In the genomic region with DNA sequence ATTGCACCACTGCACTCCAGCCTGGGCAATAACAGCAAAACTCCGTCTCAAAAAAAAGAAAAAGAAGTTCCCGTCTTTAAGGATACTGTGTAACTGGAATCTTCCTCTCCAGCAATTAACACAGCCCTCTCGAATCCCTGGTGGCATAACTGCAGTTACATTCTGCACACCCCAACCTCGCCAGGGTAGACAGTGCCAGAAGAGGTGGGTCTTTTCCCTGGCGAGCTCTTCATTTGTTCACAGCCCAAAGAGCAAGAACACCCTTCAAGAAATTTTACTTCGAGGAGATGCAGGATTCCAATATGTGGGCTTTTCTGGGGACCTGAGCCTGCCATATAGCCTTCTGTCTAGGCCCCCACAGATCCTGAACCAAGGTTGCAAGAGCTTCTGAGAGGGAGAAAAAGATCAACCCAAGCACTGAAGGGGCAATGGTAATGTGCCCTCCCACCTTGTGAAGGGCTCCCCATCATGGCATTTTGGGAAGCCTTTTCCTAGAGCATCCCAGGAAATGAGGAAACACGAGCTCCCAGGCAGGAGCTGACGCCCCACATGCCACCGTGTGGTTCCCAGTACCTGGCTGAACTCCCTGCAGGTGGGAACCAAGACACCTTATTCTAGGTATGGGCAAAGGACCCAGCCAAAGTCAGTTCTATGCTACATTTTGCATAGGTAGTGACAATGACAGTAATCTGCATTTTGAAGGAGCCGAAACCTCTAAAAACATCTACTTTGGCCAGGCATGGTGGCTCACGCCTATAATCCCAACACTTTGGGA, we compare ENCODE assay signal across 9 cellular contexts. TPM values are rescaled to one million over a fixed set of nuclear protein-coding genes. Genes with fewer than 3 reads are reported as not detected.
A peak's percentile ranks its signal among the peaks of the same experiment; 100 is the strongest.
DNase-seq lines count a peak whose midpoint lies in the region; ATAC-seq lines count a peak whose summit lies in the region.
"Had no signal": no experiment of that assay in that cellular context is flagged by ENCODE, and none has a peak within 500 bp of the region (broad histone marks: within the 10 kb centered on the region; RNA-seq: fewer than 3 reads in every experiment).

No MANE protein-coding gene starts in this region.

- H3K27me3 Mint-ChIP-seq in activated CD4-positive, alpha-beta memory T cell treated with anti-CD3 and anti-CD28 coated beads for 36 hours = no peaks in the 10 kb centered on the region

- peaks cover 86% of the 10 kb centered on the region for H3K4me1 Mint-ChIP-seq in activated CD4-positive, alpha-beta memory T cell treated with anti-CD3 and anti-CD28 coated beads for 36 hours (ENCODE audit: low read depth)

- no peaks in the 10 kb centered on the region for H3K36me3 Mint-ChIP-seq in activated CD4-positive, alpha-beta memory T cell treated with anti-CD3 and anti-CD28 coated beads for 36 hours

- no peak for ATAC-seq in HG03520 (IDR thresholded peaks at IDR 0.05; ENCODE audit: unreplicated experiment)

- intact Hi-C loops in activated CD4-positive, alpha-beta memory T cell treated with anti-CD3 and anti-CD28 coated beads for 36 hours (cut with micrococcal nuclease) = loop anchor here (1.0 to 2.0 kb wide), 3 partner anchors 29 to 74 kb away; a partner anchor contains a TSS

- POLR2A ChIA-PET in activated CD4-positive, alpha-beta memory T cell treated with anti-CD3 and anti-CD28 coated beads for 36 hours (lab: Charles Lee) = interaction anchor here (0.9 to 3.4 kb wide), 8 partner anchors 25 to 308 kb away, joined by 3 to 27 read pairs (median 4); a partner anchor contains a TSS

- H3K27ac ChIP-seq in layer of hippocampus (ENCODE audit: low read depth, low read length) (peak overlapping the region; percentile 27), temporal lobe (ENCODE audit: low read depth, low read length) (peak overlapping the region; percentile 24)

- CTCF ChIA-PET in activated CD4-positive, alpha-beta memory T cell treated with anti-CD3 and anti-CD28 coated beads for 36 hours (lab: Charles Lee) = interaction anchor here (1.2 to 4.0 kb wide), 12 partner anchors 11 to 308 kb away, joined by 3 to 35 read pairs (median 7); a partner anchor contains a TSS

- peak; percentile 59 for DNase-seq in activated CD8-positive, alpha-beta memory T cell treated with anti-CD3 and anti-CD28 coated beads for 24 hours
- DNase-seq in activated CD8-positive, alpha-beta memory T cell treated with anti-CD3 and anti-CD28 coated beads, Interleukin-2, amount 50 U/mL, for 4 hours = no peak
- DNase-seq in activated CD4-positive, alpha-beta memory T cell treated with anti-CD3 and anti-CD28 coated beads for 36 hours = no peak
- DNase-seq in middle frontal gyrus (ENCODE audit: extremely low spot score, low spot score) (no peak), NCI-H69 (lab: John Stamatoyannopoulos, UW) (no peak)
- DNase-seq: SK-N-SH had no signal

- H3K27ac Mint-ChIP-seq in activated CD4-positive, alpha-beta memory T cell treated with anti-CD3 and anti-CD28 coated beads for 36 hours = peak overlapping the region; percentile 96

- no peak overlapping the region for H3K4me3 Mint-ChIP-seq in activated CD4-positive, alpha-beta memory T cell treated with anti-CD3 and anti-CD28 coated beads for 36 hours

- no peaks in the 10 kb centered on the region for H3K9me3 Mint-ChIP-seq in activated CD4-positive, alpha-beta memory T cell treated with anti-CD3 and anti-CD28 coated beads for 36 hours

- H3K27me3 ChIP-seq in layer of hippocampus (ENCODE audit: control insufficient read depth, insufficient read depth, low read length) = no peaks in the 10 kb centered on the region

RNA-seq across cellular contexts. Expression of a gene that starts 26.9 kb away (rescaled TPM):
- total RNA-seq in activated CD4-positive, alpha-beta memory T cell treated with anti-CD3 and anti-CD28 coated beads for 36 hours = 1 to 10 TPM; 5.4 to 5.8 TPM
- total RNA-seq in temporal lobe = 24.1 TPM

RNA-seq across cellular contexts. Expression of a gene that starts 29.4 kb away (rescaled TPM):
- 100 to 1,000 TPM; 167 to 173 TPM for total RNA-seq in activated CD4-positive, alpha-beta memory T cell treated with anti-CD3 and anti-CD28 coated beads for 36 hours
- 27.8 TPM for total RNA-seq in temporal lobe

RNA-seq across cellular contexts. Expression of a gene that starts 43.2 kb away (rescaled TPM):
- 10 to 100 TPM; 10.1 to 11.5 TPM for total RNA-seq in activated CD4-positive, alpha-beta memory T cell treated with anti-CD3 and anti-CD28 coated beads for 36 hours
- 3.2 TPM for total RNA-seq in temporal lobe

RNA-seq across cellular contexts. Expression of a gene that starts 56.3 kb away (rescaled TPM):
- total RNA-seq in activated CD4-positive, alpha-beta memory T cell treated with anti-CD3 and anti-CD28 coated beads for 36 hours = under 1 TPM; 0.36 to 0.45 TPM
- 0.25 TPM for total RNA-seq in temporal lobe
